In genomic region chr15:70245932-70246622, GRCh38 we compare ENCODE assay signal across 1 cellular context.
TF ChIP-seq lines count a peak whose summit lies in the region.

No MANE protein-coding gene starts in this region.

TF ChIP-seq in H1, 55 proteins besides CTCF, POLR2A, EP300 and RAD21 (continued from another document):
- no peak for TF ChIP-seq NANOG (IDR thresholded peaks at IDR 0.05; ENCODE audit: insufficient read depth, low read depth, low read length, poor library complexity, severe bottlenecking)
- no peak for TF ChIP-seq MAX (IDR thresholded peaks at IDR 0.05)
- TF ChIP-seq CEBPB (IDR thresholded peaks at IDR 0.05; ENCODE audit: low read depth, low read length) = no peak
- no peak for TF ChIP-seq SRF (IDR thresholded peaks at IDR 0.05; ENCODE audit: low read depth, low read length)
- TF ChIP-seq CBX8 (IDR thresholded peaks at IDR 0.05; ENCODE audit: borderline replicate concordance, low read depth, low read length) = no peak
- no peak for TF ChIP-seq BACH1 (IDR thresholded peaks at IDR 0.05; ENCODE audit: low read length)
TF ChIP-seq in H1: peak in this region for 0.
